1 cellular context compared by ENCODE assay signal in the genomic region with DNA sequence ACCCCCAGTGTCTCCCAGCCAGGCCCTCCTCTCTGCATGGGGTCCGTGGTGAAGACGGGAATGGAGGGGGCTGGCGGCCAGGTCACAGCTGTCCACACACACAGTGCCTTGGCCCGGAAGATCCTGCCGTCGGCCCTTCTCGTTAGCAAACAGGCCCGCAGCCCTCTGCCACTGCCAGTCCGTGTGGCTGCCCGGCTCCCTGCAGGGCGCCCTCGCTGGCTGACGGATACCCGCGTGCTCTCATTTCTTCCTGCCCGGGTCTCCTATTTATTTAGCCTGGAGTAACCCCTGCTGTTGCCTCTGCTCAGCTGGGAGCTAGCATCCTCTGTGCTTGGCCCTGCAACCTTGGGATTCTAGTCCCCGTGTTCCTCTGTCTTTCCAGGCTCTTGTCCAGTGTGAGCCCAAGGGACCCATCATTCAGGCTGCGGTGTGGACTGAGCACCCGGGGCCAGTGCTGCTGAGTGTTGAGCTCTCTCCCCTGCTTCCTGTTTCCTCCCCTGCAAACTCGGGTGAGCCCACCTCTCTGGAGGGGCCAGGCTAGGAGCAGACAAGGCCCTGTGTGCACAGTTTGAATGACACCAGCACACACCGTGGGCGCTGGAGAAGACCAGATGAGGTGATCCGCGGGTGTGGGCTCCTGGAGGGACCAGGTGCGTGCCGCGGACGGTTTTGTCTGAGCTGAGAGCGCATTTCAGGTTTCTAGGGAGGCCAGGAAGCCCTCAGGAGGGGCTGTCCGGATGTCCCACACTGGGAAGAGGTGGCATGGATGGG.
TF ChIP-seq lines count a peak whose summit lies in the region.

No MANE protein-coding gene starts in this region.

TF ChIP-seq in HepG2, 621 proteins besides CTCF, POLR2A, EP300 and RAD21 (continued from another document):
- TF ChIP-seq, protein P1, sequence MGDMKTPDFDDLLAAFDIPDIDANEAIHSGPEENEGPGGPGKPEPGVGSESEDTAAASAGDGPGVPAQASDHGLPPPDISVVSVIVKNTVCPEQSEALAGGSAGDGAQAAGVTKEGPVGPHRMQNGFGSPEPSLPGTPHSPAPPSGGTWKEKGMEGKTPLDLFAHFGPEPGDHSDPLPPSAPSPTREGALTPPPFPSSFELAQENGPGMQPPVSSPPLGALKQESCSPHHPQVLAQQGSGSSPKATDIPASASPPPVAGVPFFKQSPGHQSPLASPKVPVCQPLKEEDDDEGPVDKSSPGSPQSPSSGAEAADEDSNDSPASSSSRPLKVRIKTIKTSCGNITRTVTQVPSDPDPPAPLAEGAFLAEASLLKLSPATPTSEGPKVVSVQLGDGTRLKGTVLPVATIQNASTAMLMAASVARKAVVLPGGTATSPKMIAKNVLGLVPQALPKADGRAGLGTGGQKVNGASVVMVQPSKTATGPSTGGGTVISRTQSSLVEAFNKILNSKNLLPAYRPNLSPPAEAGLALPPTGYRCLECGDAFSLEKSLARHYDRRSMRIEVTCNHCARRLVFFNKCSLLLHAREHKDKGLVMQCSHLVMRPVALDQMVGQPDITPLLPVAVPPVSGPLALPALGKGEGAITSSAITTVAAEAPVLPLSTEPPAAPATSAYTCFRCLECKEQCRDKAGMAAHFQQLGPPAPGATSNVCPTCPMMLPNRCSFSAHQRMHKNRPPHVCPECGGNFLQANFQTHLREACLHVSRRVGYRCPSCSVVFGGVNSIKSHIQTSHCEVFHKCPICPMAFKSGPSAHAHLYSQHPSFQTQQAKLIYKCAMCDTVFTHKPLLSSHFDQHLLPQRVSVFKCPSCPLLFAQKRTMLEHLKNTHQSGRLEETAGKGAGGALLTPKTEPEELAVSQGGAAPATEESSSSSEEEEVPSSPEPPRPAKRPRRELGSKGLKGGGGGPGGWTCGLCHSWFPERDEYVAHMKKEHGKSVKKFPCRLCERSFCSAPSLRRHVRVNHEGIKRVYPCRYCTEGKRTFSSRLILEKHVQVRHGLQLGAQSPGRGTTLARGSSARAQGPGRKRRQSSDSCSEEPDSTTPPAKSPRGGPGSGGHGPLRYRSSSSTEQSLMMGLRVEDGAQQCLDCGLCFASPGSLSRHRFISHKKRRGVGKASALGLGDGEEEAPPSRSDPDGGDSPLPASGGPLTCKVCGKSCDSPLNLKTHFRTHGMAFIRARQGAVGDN (CRISPR knock-in tag; IDR thresholded peaks at IDR 0.05), result peak; percentile 60
- TF ChIP-seq, protein P2, sequence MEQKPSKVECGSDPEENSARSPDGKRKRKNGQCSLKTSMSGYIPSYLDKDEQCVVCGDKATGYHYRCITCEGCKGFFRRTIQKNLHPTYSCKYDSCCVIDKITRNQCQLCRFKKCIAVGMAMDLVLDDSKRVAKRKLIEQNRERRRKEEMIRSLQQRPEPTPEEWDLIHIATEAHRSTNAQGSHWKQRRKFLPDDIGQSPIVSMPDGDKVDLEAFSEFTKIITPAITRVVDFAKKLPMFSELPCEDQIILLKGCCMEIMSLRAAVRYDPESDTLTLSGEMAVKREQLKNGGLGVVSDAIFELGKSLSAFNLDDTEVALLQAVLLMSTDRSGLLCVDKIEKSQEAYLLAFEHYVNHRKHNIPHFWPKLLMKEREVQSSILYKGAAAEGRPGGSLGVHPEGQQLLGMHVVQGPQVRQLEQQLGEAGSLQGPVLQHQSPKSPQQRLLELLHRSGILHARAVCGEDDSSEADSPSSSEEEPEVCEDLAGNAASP (CRISPR knock-in tag; IDR thresholded peaks at IDR 0.05; ENCODE audit: borderline replicate concordance), result peak; percentile 30; the same call in 1 of the 2 replicates
- no peak for TF ChIP-seq ZNF552 (CRISPR knock-in tag; IDR thresholded peaks at IDR 0.05; ENCODE audit: borderline replicate concordance)
- TF ChIP-seq AKNA (CRISPR knock-in tag; IDR thresholded peaks at IDR 0.05; ENCODE audit: borderline replicate concordance), result no peak
- TF ChIP-seq KDM5B (CRISPR knock-in tag; IDR thresholded peaks at IDR 0.05; ENCODE audit: borderline replicate concordance), result peak; percentile 21; the same call in 1 of the 2 replicates
- TF ChIP-seq ZFP1 (CRISPR knock-in tag; IDR thresholded peaks at IDR 0.05), result no peak
- no peak for TF ChIP-seq JUNB (CRISPR knock-in tag; IDR thresholded peaks at IDR 0.05; ENCODE audit: borderline replicate concordance)
- TF ChIP-seq, protein P3, sequence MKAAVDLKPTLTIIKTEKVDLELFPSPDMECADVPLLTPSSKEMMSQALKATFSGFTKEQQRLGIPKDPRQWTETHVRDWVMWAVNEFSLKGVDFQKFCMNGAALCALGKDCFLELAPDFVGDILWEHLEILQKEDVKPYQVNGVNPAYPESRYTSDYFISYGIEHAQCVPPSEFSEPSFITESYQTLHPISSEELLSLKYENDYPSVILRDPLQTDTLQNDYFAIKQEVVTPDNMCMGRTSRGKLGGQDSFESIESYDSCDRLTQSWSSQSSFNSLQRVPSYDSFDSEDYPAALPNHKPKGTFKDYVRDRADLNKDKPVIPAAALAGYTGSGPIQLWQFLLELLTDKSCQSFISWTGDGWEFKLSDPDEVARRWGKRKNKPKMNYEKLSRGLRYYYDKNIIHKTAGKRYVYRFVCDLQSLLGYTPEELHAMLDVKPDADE (CRISPR knock-in tag; IDR thresholded peaks at IDR 0.05), result no peak
- TF ChIP-seq ZNF335 (CRISPR knock-in tag; IDR thresholded peaks at IDR 0.05), result no peak
- no peak for TF ChIP-seq ZNF432 (CRISPR knock-in tag; IDR thresholded peaks at IDR 0.05; ENCODE audit: borderline replicate concordance)
